ENCODE assay signal across 33 cellular contexts in the genomic region with DNA sequence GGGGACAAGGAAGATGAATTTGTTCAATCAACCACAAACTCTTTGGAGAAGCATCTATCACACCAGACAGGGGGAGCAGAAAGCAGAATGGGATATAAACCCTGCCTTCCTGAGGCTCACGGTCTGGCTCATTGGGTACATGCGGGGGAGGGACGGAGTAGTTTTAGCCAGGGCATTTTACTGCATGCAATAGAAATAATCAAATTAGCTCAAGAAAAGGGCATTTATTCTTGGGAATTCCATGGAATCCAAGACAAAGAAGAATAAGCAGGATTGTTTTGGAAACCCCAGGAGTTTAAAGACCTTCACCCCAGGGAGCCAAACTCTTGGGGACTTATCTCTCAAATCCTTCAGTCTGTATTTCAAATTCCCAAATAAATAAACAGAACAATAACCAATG.
"Had no signal": no experiment of that assay in that cellular context is flagged by ENCODE, and none has a peak within 500 bp of the region (broad histone marks: within the 10 kb centered on the region; RNA-seq: fewer than 3 reads in every experiment).

No MANE protein-coding gene starts in this region.

- H3K9me3 ChIP-seq: breast epithelium, heart left ventricle, psoas muscle, thyroid gland, upper lobe of left lung, vagina had no signal

- H3K4me1 ChIP-seq: breast epithelium, parathyroid adenoma, psoas muscle had no signal

- H3K9ac ChIP-seq: parathyroid adenoma had no signal

- DNase-seq: activated CD4-positive, alpha-beta T cell treated with anti-CD3 and anti-CD28 coated beads, Interleukin-2, amount 50 U/mL, for 1 hour; activated CD8-positive, alpha-beta memory T cell treated with anti-CD3 and anti-CD28 coated beads, Interleukin-2, amount 10 ng/mL, durations not matched to agents 7 days and 5 days; activated CD8-positive, alpha-beta T cell treated with anti-CD3 and anti-CD28 coated beads for 36 hours; activated naive CD8-positive, alpha-beta T cell treated with anti-CD3 and anti-CD28 coated beads, Interleukin-2, amount 50 U/mL, for 24 hours; activated T-cell treated with anti-CD3 and anti-CD28 coated beads, Interleukin-2, amount 50 U/mL, for 48 hours; amygdala; central memory CD4-positive, alpha-beta T cell; foreskin fibroblast; heart left ventricle; hypothalamus; left cardiac atrium; mammary epithelial cell; naive B cell; occipital lobe; psoas muscle; stimulated activated CD4-positive, alpha-beta T cell treated with anti-CD3 and anti-CD28 coated beads, Interleukin-1b, Interleukin-23, amount 100 ng/mL, for 48 hours; stimulated activated CD4-positive, alpha-beta T cell treated with anti-CD3 and anti-CD28 coated beads, Interleukin-4, amount 100 ng/mL, for 4 hours; stimulated activated CD8-positive, alpha-beta memory T cell treated with anti-CD3 and anti-CD28 coated beads, Interleukin-4, amount 100 ng/mL, for 48 hours; stimulated activated naive CD8-positive, alpha-beta T cell treated with anti-CD3 and anti-CD28 coated beads, Interleukin-15, amount 100 ng/mL, for 72 hours; substantia nigra; T1000; thyroid gland; upper lobe of left lung had no signal

- H3K27me3 ChIP-seq: thyroid gland, vagina had no signal

- H3K27ac ChIP-seq: breast epithelium, heart left ventricle, parathyroid adenoma, psoas muscle, thyroid gland, upper lobe of left lung, vagina had no signal

- ATAC-seq: activated CD8-positive, alpha-beta memory T cell treated with anti-CD3 and anti-CD28 coated beads, Interleukin-2, amount 10 ng/mL, durations not matched to agents 7 days and 5 days; activated CD8-positive, alpha-beta T cell treated with anti-CD3 and anti-CD28 coated beads for 36 hours; activated naive CD8-positive, alpha-beta T cell treated with anti-CD3 and anti-CD28 coated beads, Interleukin-2, amount 50 U/mL, for 24 hours; esophagus mucosa; heart left ventricle; left cardiac atrium; psoas muscle; stimulated activated memory B cell treated with anti-CD40 and anti-IgM and Interleukin-4, amounts not matched to agents 10 μg/mL and 1 μg/mL and 100 μg/mL, for 72 hours; stimulated activated naive CD8-positive, alpha-beta T cell treated with anti-CD3 and anti-CD28 coated beads, Interleukin-15, amount 100 ng/mL, for 72 hours had no signal

- H3K36me3 ChIP-seq: breast epithelium, heart left ventricle, thyroid gland, upper lobe of left lung, vagina had no signal

- H3K27ac Mint-ChIP-seq: activated CD8-positive, alpha-beta memory T cell treated with anti-CD3 and anti-CD28 coated beads, Interleukin-2, amount 10 ng/mL, durations not matched to agents 7 days and 5 days; activated CD8-positive, alpha-beta T cell treated with anti-CD3 and anti-CD28 coated beads for 36 hours; activated naive CD4-positive, alpha-beta T cell treated with anti-CD3 and anti-CD28 coated beads, Interleukin-2, amount 50 U/mL, for 24 hours; activated naive CD8-positive, alpha-beta T cell treated with anti-CD3 and anti-CD28 coated beads, Interleukin-2, amount 50 U/mL, for 24 hours; activated T-helper 2 cell treated with anti-CD3 and anti-CD28 coated beads, Interferon-gamma antibody, Interleukin-2, Interleukin-4, amounts not matched to agents 10 μg/mL and 5 μg/mL and 100 μg/mL, durations not matched to agents 14 hours and 24 hours and 36 hours; mesothelial cell of epicardium; naive B cell; stimulated activated memory B cell treated with anti-CD40 and anti-IgM and Interleukin-4, amounts not matched to agents 10 μg/mL and 1 μg/mL and 100 μg/mL, for 72 hours; stimulated activated naive CD8-positive, alpha-beta T cell treated with anti-CD3 and anti-CD28 coated beads, Interleukin-15, amount 100 ng/mL, for 72 hours; T-helper 1 cell treated with Interleukin-12 subunit alpha and Interleukin-12 subunit beta and Interleukin-4 antibody, amounts not matched to agents 30 μg/mL and 1 μg/mL, for 36 hours had no signal

- H3K4me3 Mint-ChIP-seq: activated CD8-positive, alpha-beta memory T cell treated with anti-CD3 and anti-CD28 coated beads, Interleukin-2, amount 10 ng/mL, durations not matched to agents 7 days and 5 days; activated CD8-positive, alpha-beta T cell treated with anti-CD3 and anti-CD28 coated beads for 36 hours; activated naive CD4-positive, alpha-beta T cell treated with anti-CD3 and anti-CD28 coated beads, Interleukin-2, amount 50 U/mL, for 24 hours; activated naive CD8-positive, alpha-beta T cell treated with anti-CD3 and anti-CD28 coated beads, Interleukin-2, amount 50 U/mL, for 24 hours; mesothelial cell of epicardium; naive B cell; stimulated activated memory B cell treated with anti-CD40 and anti-IgM and Interleukin-4, amounts not matched to agents 10 μg/mL and 1 μg/mL and 100 μg/mL, for 72 hours; stimulated activated naive CD8-positive, alpha-beta T cell treated with anti-CD3 and anti-CD28 coated beads, Interleukin-15, amount 100 ng/mL, for 72 hours; T-helper 1 cell treated with Interleukin-12 subunit alpha and Interleukin-12 subunit beta and Interleukin-4 antibody, amounts not matched to agents 30 μg/mL and 1 μg/mL, for 36 hours had no signal

- H3K4me3 ChIP-seq: breast epithelium, heart left ventricle, psoas muscle, smooth muscle cell, thyroid gland, upper lobe of left lung, vagina had no signal

- H3K36me3 Mint-ChIP-seq: activated CD8-positive, alpha-beta memory T cell treated with anti-CD3 and anti-CD28 coated beads, Interleukin-2, amount 10 ng/mL, durations not matched to agents 7 days and 5 days; activated naive CD4-positive, alpha-beta T cell treated with anti-CD3 and anti-CD28 coated beads, Interleukin-2, amount 50 U/mL, for 24 hours; mesothelial cell of epicardium; naive B cell; stimulated activated memory B cell treated with anti-CD40 and anti-IgM and Interleukin-4, amounts not matched to agents 10 μg/mL and 1 μg/mL and 100 μg/mL, for 72 hours had no signal

- H3K9me3 Mint-ChIP-seq: activated CD8-positive, alpha-beta T cell treated with anti-CD3 and anti-CD28 coated beads for 36 hours; activated naive CD4-positive, alpha-beta T cell treated with anti-CD3 and anti-CD28 coated beads, Interleukin-2, amount 50 U/mL, for 24 hours; activated naive CD8-positive, alpha-beta T cell treated with anti-CD3 and anti-CD28 coated beads, Interleukin-2, amount 50 U/mL, for 24 hours; activated T-helper 2 cell treated with anti-CD3 and anti-CD28 coated beads, Interferon-gamma antibody, Interleukin-2, Interleukin-4, amounts not matched to agents 10 μg/mL and 5 μg/mL and 100 μg/mL, durations not matched to agents 14 hours and 24 hours and 36 hours; mesothelial cell of epicardium; stimulated activated memory B cell treated with anti-CD40 and anti-IgM and Interleukin-4, amounts not matched to agents 10 μg/mL and 1 μg/mL and 100 μg/mL, for 72 hours; stimulated activated naive CD8-positive, alpha-beta T cell treated with anti-CD3 and anti-CD28 coated beads, Interleukin-15, amount 100 ng/mL, for 72 hours; T-helper 1 cell treated with Interleukin-12 subunit alpha and Interleukin-12 subunit beta and Interleukin-4 antibody, amounts not matched to agents 30 μg/mL and 1 μg/mL, for 36 hours had no signal

- H3K4me1 Mint-ChIP-seq: activated CD8-positive, alpha-beta memory T cell treated with anti-CD3 and anti-CD28 coated beads, Interleukin-2, amount 10 ng/mL, durations not matched to agents 7 days and 5 days; activated naive CD4-positive, alpha-beta T cell treated with anti-CD3 and anti-CD28 coated beads, Interleukin-2, amount 50 U/mL, for 24 hours; activated naive CD8-positive, alpha-beta T cell treated with anti-CD3 and anti-CD28 coated beads, Interleukin-2, amount 50 U/mL, for 24 hours; stimulated activated memory B cell treated with anti-CD40 and anti-IgM and Interleukin-4, amounts not matched to agents 10 μg/mL and 1 μg/mL and 100 μg/mL, for 72 hours had no signal
